In genomic region chr12:113185180-113186032, GRCh38 we compare ENCODE assay signal across 1 cellular context.
TF ChIP-seq lines count a peak whose summit lies in the region.

Gene DDX54 (minus strand): TSS chr12:113185478. CDS start chr12:113185451, 27 bp downstream.
Gene RITA1 (plus strand): TSS chr12:113185721. CDS start chr12:113186747, 1,026 bp downstream.

TF ChIP-seq in SK-N-SH, 30 proteins besides CTCF, POLR2A, EP300 and RAD21 (continued from another document):
- TF ChIP-seq MAX (IDR thresholded peaks at IDR 0.05; ENCODE audit: low read depth) (peak; percentile 52), ZBTB33 (IDR thresholded peaks at IDR 0.05; ENCODE audit: borderline replicate concordance, low read depth) (no peak), POLR2AphosphoS5 (IDR thresholded peaks at IDR 0.05; ENCODE audit: low read depth, low read length) (peak; percentile 79), REST (IDR thresholded peaks at IDR 0.05; ENCODE audit: low read depth, low read length) (peak; percentile 61; the same call in 1 of the 2 replicates), GATA2 (CRISPR knock-in tag; IDR thresholded peaks at IDR 0.05) (no peak), TAF1 (IDR thresholded peaks at IDR 0.05; ENCODE audit: borderline replicate concordance, low read depth, low read length) (peak; percentile 90), FOXJ3 (CRISPR knock-in tag; IDR thresholded peaks at IDR 0.05) (no peak), FOXM1 (IDR thresholded peaks at IDR 0.05; ENCODE audit: low read depth) (peak; percentile 33; the same call in 1 of the 2 replicates), RFX5 (IDR thresholded peaks at IDR 0.05; ENCODE audit: low read length) (0 out of 2 replicates have a peak, but pooled peaks have one; percentile 43), ELF1 (IDR thresholded peaks at IDR 0.05) (no peak; the same call in 1 of the 2 replicates), SIN3A (IDR thresholded peaks at IDR 0.05; ENCODE audit: borderline replicate concordance, low read depth, low read length) (peak; percentile 48; the same call in 1 of the 2 replicates), JUND (IDR thresholded peaks at IDR 0.05) (no peak), EZH2phosphoT487 (IDR thresholded peaks at IDR 0.05; ENCODE audit: borderline replicate concordance, low read depth) (no peak), FOSL2 (IDR thresholded peaks at IDR 0.05; ENCODE audit: borderline replicate concordance, low read depth) (no peak), NRF1 (IDR thresholded peaks at IDR 0.05; ENCODE audit: low read depth, low read length) (no peak), MXI1 (IDR thresholded peaks at IDR 0.05; ENCODE audit: low read depth, low read length) (no peak; the same call in 1 of the 2 replicates), MEF2A (IDR thresholded peaks at IDR 0.05; ENCODE audit: borderline replicate concordance, low read depth) (no peak), USF1 (IDR thresholded peaks at IDR 0.05; ENCODE audit: borderline replicate concordance, low read depth) (peak; percentile 100), NFIC (IDR thresholded peaks at IDR 0.05; ENCODE audit: borderline replicate concordance) (no peak), RXRA (IDR thresholded peaks at IDR 0.05; ENCODE audit: borderline replicate concordance, low read depth) (no peak), GABPA (IDR thresholded peaks at IDR 0.05; ENCODE audit: low read depth) (no peak), RCOR1 (IDR thresholded peaks at IDR 0.05; ENCODE audit: low read length) (no peak), USF2 (IDR thresholded peaks at IDR 0.05; ENCODE audit: borderline replicate concordance, low read depth, low read length) (peak; percentile 76), CHD2 (IDR thresholded peaks at IDR 0.05; ENCODE audit: low read length, partially characterized antibody) (no peak), TCF12 (IDR thresholded peaks at IDR 0.05) (0 out of 2 replicates have a peak, but pooled peaks have one; percentile 3)
